Comparison of ENCODE assay signal across 1 cellular context in the genomic region with DNA sequence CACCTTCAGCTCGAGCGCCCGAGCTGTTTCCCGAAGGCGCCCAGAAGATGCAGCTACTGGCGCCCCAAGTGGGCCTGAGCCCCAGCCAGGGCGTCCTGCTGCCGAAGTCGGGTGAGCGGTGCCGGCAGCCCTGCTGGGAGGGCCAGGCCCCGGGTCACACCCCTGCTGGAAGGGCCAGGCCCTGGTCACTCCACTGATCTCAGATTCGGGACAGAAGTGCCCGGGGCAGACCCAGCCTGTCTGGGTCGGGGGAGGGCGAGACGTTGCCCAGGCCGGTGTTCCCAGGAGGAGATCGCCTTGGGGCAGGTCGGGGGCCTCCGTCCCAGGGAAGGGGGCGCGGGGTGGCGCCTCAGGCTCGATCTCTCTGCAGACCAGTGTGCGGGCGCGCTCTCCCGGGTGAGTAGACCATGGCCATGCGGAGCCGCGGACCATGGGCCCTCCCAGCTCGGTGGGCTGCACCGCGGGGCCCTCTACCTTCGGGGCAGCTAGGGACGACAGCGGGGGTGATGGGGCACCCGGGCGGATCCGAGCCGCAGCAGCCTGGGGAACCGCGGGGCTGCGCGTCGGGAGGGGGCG.
TF ChIP-seq lines count a peak whose summit lies in the region.

No MANE protein-coding gene starts in this region.

TF ChIP-seq in GM23338, 12 proteins besides CTCF, POLR2A, EP300 and RAD21:
- TF ChIP-seq EZH2 (IDR thresholded peaks at IDR 0.05; ENCODE audit: low read depth, unreplicated experiment) (peak; percentile 39), ZNF114 (CRISPR knock-in tag; IDR thresholded peaks at IDR 0.05) (no peak)
- TF ChIP-seq, protein P1, sequence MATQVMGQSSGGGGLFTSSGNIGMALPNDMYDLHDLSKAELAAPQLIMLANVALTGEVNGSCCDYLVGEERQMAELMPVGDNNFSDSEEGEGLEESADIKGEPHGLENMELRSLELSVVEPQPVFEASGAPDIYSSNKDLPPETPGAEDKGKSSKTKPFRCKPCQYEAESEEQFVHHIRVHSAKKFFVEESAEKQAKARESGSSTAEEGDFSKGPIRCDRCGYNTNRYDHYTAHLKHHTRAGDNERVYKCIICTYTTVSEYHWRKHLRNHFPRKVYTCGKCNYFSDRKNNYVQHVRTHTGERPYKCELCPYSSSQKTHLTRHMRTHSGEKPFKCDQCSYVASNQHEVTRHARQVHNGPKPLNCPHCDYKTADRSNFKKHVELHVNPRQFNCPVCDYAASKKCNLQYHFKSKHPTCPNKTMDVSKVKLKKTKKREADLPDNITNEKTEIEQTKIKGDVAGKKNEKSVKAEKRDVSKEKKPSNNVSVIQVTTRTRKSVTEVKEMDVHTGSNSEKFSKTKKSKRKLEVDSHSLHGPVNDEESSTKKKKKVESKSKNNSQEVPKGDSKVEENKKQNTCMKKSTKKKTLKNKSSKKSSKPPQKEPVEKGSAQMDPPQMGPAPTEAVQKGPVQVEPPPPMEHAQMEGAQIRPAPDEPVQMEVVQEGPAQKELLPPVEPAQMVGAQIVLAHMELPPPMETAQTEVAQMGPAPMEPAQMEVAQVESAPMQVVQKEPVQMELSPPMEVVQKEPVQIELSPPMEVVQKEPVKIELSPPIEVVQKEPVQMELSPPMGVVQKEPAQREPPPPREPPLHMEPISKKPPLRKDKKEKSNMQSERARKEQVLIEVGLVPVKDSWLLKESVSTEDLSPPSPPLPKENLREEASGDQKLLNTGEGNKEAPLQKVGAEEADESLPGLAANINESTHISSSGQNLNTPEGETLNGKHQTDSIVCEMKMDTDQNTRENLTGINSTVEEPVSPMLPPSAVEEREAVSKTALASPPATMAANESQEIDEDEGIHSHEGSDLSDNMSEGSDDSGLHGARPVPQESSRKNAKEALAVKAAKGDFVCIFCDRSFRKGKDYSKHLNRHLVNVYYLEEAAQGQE (IDR thresholded peaks at IDR 0.05; ENCODE audit: unreplicated experiment), result no peak
TF ChIP-seq in GM23338: peak in this region for 1.
